Comparison of ENCODE assay signal across 1 cellular context in genomic region chr5:72649449-72649848, GRCh38.
TF ChIP-seq lines count a peak whose summit lies in the region.

No MANE protein-coding gene starts in this region.

TF ChIP-seq in A549, 52 proteins besides CTCF, POLR2A, EP300 and RAD21 (continued from another document):
- TF ChIP-seq MAX (IDR thresholded peaks at IDR 0.05) (0 out of 2 replicates have a peak, but pooled peaks have one; percentile 23), REST (IDR thresholded peaks at IDR 0.05) (no peak)
